In genomic region chr3:31285808-31286486, GRCh38 we compare ENCODE assay signal across 1 cellular context.
A peak's percentile ranks its signal among the peaks of the same experiment; 100 is the strongest.
TF ChIP-seq lines count a peak whose summit lies in the region.

No MANE protein-coding gene starts in this region.

TF ChIP-seq in HepG2, 621 proteins besides CTCF, POLR2A, EP300 and RAD21 (continued from another document):
- TF ChIP-seq ZNF264 (CRISPR knock-in tag; IDR thresholded peaks at IDR 0.05) (peak; percentile 76; the same call in 1 of the 2 replicates), NFIC (IDR thresholded peaks at IDR 0.05; ENCODE audit: low read length) (peak; percentile 84), ZNF644 (CRISPR knock-in tag; IDR thresholded peaks at IDR 0.05; ENCODE audit: low read depth) (peak; percentile 73), BCL6 (CRISPR knock-in tag; IDR thresholded peaks at IDR 0.05) (0 out of 2 replicates have a peak, but pooled peaks have one; percentile 42), SOX13 (IDR thresholded peaks at IDR 0.05) (no peak), SOX13 (CRISPR knock-in tag; conservative IDR thresholded peaks at IDR 0.05 in 1 of 2, IDR thresholded peaks at IDR 0.05 in 1 of 2) (peak in 1 of 2 experiments; percentile 39; a peak in 2 of 4 replicates), ZNF292 (CRISPR knock-in tag; IDR thresholded peaks at IDR 0.05; ENCODE audit: borderline replicate concordance, low read depth) (peak; percentile 51; the same call in 1 of the 2 replicates), KDM6A (CRISPR knock-in tag; IDR thresholded peaks at IDR 0.05; ENCODE audit: low read depth) (peak; percentile 33; the same call in 1 of the 2 replicates), NR2C2 (CRISPR knock-in tag; IDR thresholded peaks at IDR 0.05; ENCODE audit: borderline replicate concordance) (peak; percentile 35; the same call in 1 of the 2 replicates), SP5 (CRISPR knock-in tag; IDR thresholded peaks at IDR 0.05; ENCODE audit: borderline replicate concordance, low read depth) (no peak), PRDM10 (CRISPR knock-in tag; IDR thresholded peaks at IDR 0.05; ENCODE audit: low read depth) (no peak), ZNF543 (CRISPR knock-in tag; IDR thresholded peaks at IDR 0.05) (no peak), TBP (CRISPR knock-in tag; IDR thresholded peaks at IDR 0.05) (no peak), MAX (IDR thresholded peaks at IDR 0.05) (peak; percentile 56), GZF1 (CRISPR knock-in tag; IDR thresholded peaks at IDR 0.05) (no peak), POLR2AphosphoS5 (IDR thresholded peaks at IDR 0.05; ENCODE audit: low read depth, low read length) (peak; percentile 62), STAG1 (CRISPR knock-in tag; IDR thresholded peaks at IDR 0.05) (0 out of 2 replicates have a peak, but pooled peaks have one; percentile 17), AHDC1 (CRISPR knock-in tag; IDR thresholded peaks at IDR 0.05; ENCODE audit: borderline replicate concordance) (peak; percentile 74; the same call in 1 of the 2 replicates), ZFY (CRISPR knock-in tag; IDR thresholded peaks at IDR 0.05) (0 out of 2 replicates have a peak, but pooled peaks have one; percentile 18), ISL2 (CRISPR knock-in tag; IDR thresholded peaks at IDR 0.05) (peak; percentile 88), NCOA2 (CRISPR knock-in tag; IDR thresholded peaks at IDR 0.05) (peak; percentile 65), NR2F2 (IDR thresholded peaks at IDR 0.05; ENCODE audit: borderline replicate concordance, low read depth) (peak; percentile 50; the same call in 1 of the 2 replicates), RXRB (CRISPR knock-in tag; IDR thresholded peaks at IDR 0.05; ENCODE audit: borderline replicate concordance) (peak; percentile 46; the same call in 1 of the 2 replicates), ZNF503 (CRISPR knock-in tag; IDR thresholded peaks at IDR 0.05) (peak; percentile 63; the same call in 1 of the 2 replicates)
